ENCODE assay signal across 15 cellular contexts in genomic region chr17:5582177-5582885, GRCh38. TPM values are rescaled to one million over a fixed set of nuclear protein-coding genes. Genes with fewer than 3 reads are reported as not detected.
A peak's percentile ranks its signal among the peaks of the same experiment; 100 is the strongest.
DNase-seq lines count a peak whose midpoint lies in the region; ATAC-seq and TF ChIP-seq lines count a peak whose summit lies in the region.
"Had no signal": no experiment of that assay in that cellular context is flagged by ENCODE, and none has a peak within 500 bp of the region (broad histone marks: within the 10 kb centered on the region; RNA-seq: fewer than 3 reads in every experiment).

No MANE protein-coding gene starts in this region.

- H4K91ac ChIP-seq in trophoblast cell (ENCODE audit: low read depth, low read length): no peak overlapping the region

- TF ChIP-seq CTCF in foreskin keratinocyte (conservative IDR thresholded peaks at IDR 0.05): no peak

- no peaks in the 10 kb centered on the region for H3K36me3 ChIP-seq in trophoblast cell (ENCODE audit: control insufficient read depth in 1 of 2, insufficient read depth in 2 of 2, low read length in 2 of 2)

- H3K4ac ChIP-seq in trophoblast cell (ENCODE audit: low read depth, low read length): no peak overlapping the region

- no peaks in the 10 kb centered on the region for H3K79me2 ChIP-seq in trophoblast cell (ENCODE audit: control insufficient read depth, insufficient read depth, low read length, poor library complexity)

- no peak overlapping the region for H3K4me2 ChIP-seq in trophoblast cell (ENCODE audit: low read length)

- H3K9me3 ChIP-seq in trophoblast cell (ENCODE audit: insufficient read depth, low read depth, low read length): no peaks in the 10 kb centered on the region
- H3K9me3 ChIP-seq: gastroesophageal sphincter had no signal

- peak; percentile 19 for DNase-seq in activated naive CD4-positive, alpha-beta T cell treated with anti-CD3 and anti-CD28 coated beads for 36 hours
- DNase-seq in activated naive CD4-positive, alpha-beta T cell treated with Interleukin-2 at 50 U/mL for 16 hours: no peak
- DNase-seq in foreskin keratinocyte (peak in 1 of 2 donors; percentile 54), trophoblast cell (no peak)
- no peak for DNase-seq in stimulated activated naive B cell treated with anti-CD40 and anti-IgM and Interleukin-4, amounts not matched to agents 10 μg/mL and 1 μg/mL and 100 μg/mL, for 72 hours
- DNase-seq: cortex of kidney, NCI-H2029, NCI-H82, nucleus accumbens, SHP77 treated with DMSO at 0.1 percent for 48 hours had no signal

- H3K18ac ChIP-seq in trophoblast cell (ENCODE audit: low read length): no peak overlapping the region

- H2AFZ ChIP-seq in trophoblast cell (ENCODE audit: insufficient read depth, low read length, poor library complexity): no peak overlapping the region

- no peak overlapping the region for H2BK12ac ChIP-seq in trophoblast cell (ENCODE audit: low read length)

- H3K23ac ChIP-seq in trophoblast cell (ENCODE audit: low read length): no peak overlapping the region

- no peak overlapping the region for H3K4me3 ChIP-seq in trophoblast cell (ENCODE audit: low read depth, low read length)

- H3K27ac ChIP-seq in foreskin keratinocyte: no peak overlapping the region
- no peak overlapping the region for H3K27ac ChIP-seq in trophoblast cell (ENCODE audit: low read depth, low read length)
- H3K27ac ChIP-seq: VCaP had no signal

- H3K79me1 ChIP-seq in trophoblast cell (ENCODE audit: low read length): no peaks in the 10 kb centered on the region

- peaks cover 4% of the 10 kb centered on the region for H3K9me3 Mint-ChIP-seq in activated naive CD4-positive, alpha-beta T cell treated with anti-CD3 and anti-CD28 coated beads for 36 hours
- H3K9me3 Mint-ChIP-seq in activated T-helper 17 cell treated with anti-CD3 and anti-CD28 coated beads, Interleukin-2, amount 50 U/mL, for 72 hours: peaks cover 3% of the 10 kb centered on the region
- H3K9me3 Mint-ChIP-seq in stimulated activated naive B cell treated with anti-CD40 and anti-IgM and Interleukin-4, amounts not matched to agents 10 μg/mL and 1 μg/mL and 100 μg/mL, for 72 hours: no peaks in the 10 kb centered on the region

- ATAC-seq in activated T-helper 17 cell treated with anti-CD3 and anti-CD28 coated beads, Interleukin-2, amount 50 U/mL, for 72 hours (replicated peaks): no peak
- peak; percentile 8 for ATAC-seq in foreskin keratinocyte
- no peak for ATAC-seq in stimulated activated naive B cell treated with anti-CD40 and anti-IgM and Interleukin-4, amounts not matched to agents 10 μg/mL and 1 μg/mL and 100 μg/mL, for 72 hours (replicated peaks)
- ATAC-seq in HG03039 (IDR thresholded peaks at IDR 0.05; ENCODE audit: unreplicated experiment): no peak
- ATAC-seq in HG03457 (IDR thresholded peaks at IDR 0.05; ENCODE audit: unreplicated experiment): no peak
- ATAC-seq: gastroesophageal sphincter had no signal

- no peak overlapping the region for H3K14ac ChIP-seq in trophoblast cell (ENCODE audit: low read length)

- H3K4me1 ChIP-seq in foreskin keratinocyte (peaks cover 13% of the 10 kb centered on the region), trophoblast cell (ENCODE audit: control insufficient read depth in 1 of 2, insufficient read depth in 2 of 2, low read length in 2 of 2) (peaks cover 10 to 13% of the 10 kb centered on the region in 2 experiments)

- H2BK120ac ChIP-seq in trophoblast cell (ENCODE audit: insufficient read depth, low read length, poor library complexity): no peak overlapping the region

- peaks cover 74% of the 10 kb centered on the region for H3K4me1 Mint-ChIP-seq in activated naive CD4-positive, alpha-beta T cell treated with anti-CD3 and anti-CD28 coated beads for 36 hours (ENCODE audit: low read depth)
- H3K4me1 Mint-ChIP-seq in activated T-helper 17 cell treated with anti-CD3 and anti-CD28 coated beads, Interleukin-2, amount 50 U/mL, for 72 hours: peaks cover 37% of the 10 kb centered on the region
- H3K4me1 Mint-ChIP-seq in stimulated activated naive B cell treated with anti-CD40 and anti-IgM and Interleukin-4, amounts not matched to agents 10 μg/mL and 1 μg/mL and 100 μg/mL, for 72 hours: peaks cover 39 to 74% of the 10 kb centered on the region in 2 donors

- H2BK5ac ChIP-seq in trophoblast cell (ENCODE audit: low read depth, low read length, poor library complexity): no peak overlapping the region

- WGBS in trophoblast cell (ENCODE audit: extremely low coverage, insufficient coverage, insufficient read length): no CpG with 5 or more reads among the region's 9 CpGs

- peak overlapping the region; percentile 77 for H3K27ac Mint-ChIP-seq in activated naive CD4-positive, alpha-beta T cell treated with anti-CD3 and anti-CD28 coated beads for 36 hours
- H3K27ac Mint-ChIP-seq in activated T-helper 17 cell treated with anti-CD3 and anti-CD28 coated beads, Interleukin-2, amount 50 U/mL, for 72 hours: peak overlapping the region; percentile 98
- H3K27ac Mint-ChIP-seq in stimulated activated naive B cell treated with anti-CD40 and anti-IgM and Interleukin-4, amounts not matched to agents 10 μg/mL and 1 μg/mL and 100 μg/mL, for 72 hours: peak overlapping the region; percentile 15

- peaks cover 41% of the 10 kb centered on the region for H3K36me3 Mint-ChIP-seq in activated naive CD4-positive, alpha-beta T cell treated with anti-CD3 and anti-CD28 coated beads for 36 hours (ENCODE audit: low read depth)
- H3K36me3 Mint-ChIP-seq in activated T-helper 17 cell treated with anti-CD3 and anti-CD28 coated beads, Interleukin-2, amount 50 U/mL, for 72 hours (ENCODE audit: low read depth): peaks cover 67% of the 10 kb centered on the region
- peaks cover 21 to 37% of the 10 kb centered on the region in 2 donors for H3K36me3 Mint-ChIP-seq in stimulated activated naive B cell treated with anti-CD40 and anti-IgM and Interleukin-4, amounts not matched to agents 10 μg/mL and 1 μg/mL and 100 μg/mL, for 72 hours

- intact Hi-C loops in activated naive CD4-positive, alpha-beta T cell treated with anti-CD3 and anti-CD28 coated beads for 36 hours (cut with micrococcal nuclease): loop anchor here (5.0 to 10.0 kb wide), 3 partner anchors 388 to 1070 kb away; partner anchors contain the start of genes C17orf100, MED31 and ZNF594

- peak overlapping the region; percentile 94 for H3K4me3 Mint-ChIP-seq in activated naive CD4-positive, alpha-beta T cell treated with anti-CD3 and anti-CD28 coated beads for 36 hours
- peak overlapping the region; percentile 98 for H3K4me3 Mint-ChIP-seq in activated T-helper 17 cell treated with anti-CD3 and anti-CD28 coated beads, Interleukin-2, amount 50 U/mL, for 72 hours
- H3K4me3 Mint-ChIP-seq in stimulated activated naive B cell treated with anti-CD40 and anti-IgM and Interleukin-4, amounts not matched to agents 10 μg/mL and 1 μg/mL and 100 μg/mL, for 72 hours: no peak overlapping the region

- no peaks in the 10 kb centered on the region for H3K27me3 ChIP-seq in foreskin keratinocyte
- H3K27me3 ChIP-seq in trophoblast cell (ENCODE audit: insufficient read depth, low read length): no peaks in the 10 kb centered on the region
- H3K27me3 ChIP-seq: gastroesophageal sphincter had no signal

- no peaks in the 10 kb centered on the region for H3K27me3 Mint-ChIP-seq in activated naive CD4-positive, alpha-beta T cell treated with anti-CD3 and anti-CD28 coated beads for 36 hours (ENCODE audit: low read depth)
- H3K27me3 Mint-ChIP-seq in activated T-helper 17 cell treated with anti-CD3 and anti-CD28 coated beads, Interleukin-2, amount 50 U/mL, for 72 hours: no peaks in the 10 kb centered on the region
- no peaks in the 10 kb centered on the region for H3K27me3 Mint-ChIP-seq in stimulated activated naive B cell treated with anti-CD40 and anti-IgM and Interleukin-4, amounts not matched to agents 10 μg/mL and 1 μg/mL and 100 μg/mL, for 72 hours

- H3K9ac ChIP-seq in trophoblast cell (ENCODE audit: low read length): no peak overlapping the region

- no peak overlapping the region for H4K12ac ChIP-seq in trophoblast cell (ENCODE audit: low read depth, low read length)

- CTCF ChIA-PET in activated naive CD4-positive, alpha-beta T cell treated with anti-CD3 and anti-CD28 coated beads for 36 hours (lab: Charles Lee): interaction anchor here (0.5 to 1.5 kb wide), 3 partner anchors 20 to 853 kb away, joined by 4 to 7 read pairs (median 5); partner anchors contain the start of gene AIPL1

- H2AK5ac ChIP-seq in trophoblast cell (ENCODE audit: low read length): no peak overlapping the region

- H4K8ac ChIP-seq in trophoblast cell (ENCODE audit: low read depth, low read length): no peak overlapping the region

RNA-seq across cellular contexts. Expression of gene NLRP1, which starts 2.0 kb away (rescaled TPM):
- total RNA-seq in activated naive CD4-positive, alpha-beta T cell treated with anti-CD3 and anti-CD28 coated beads for 36 hours: 10 to 100 TPM; 44.9 to 49.4 TPM
- total RNA-seq in activated T-helper 17 cell treated with anti-CD3 and anti-CD28 coated beads, Interleukin-2, amount 50 U/mL, for 72 hours: 100 to 1,000 TPM in 1 of 2 donors, 10 to 100 TPM in 1; 39.9 to 129 TPM
- 18.6 and 27.8 TPM in 2 replicates for total RNA-seq in foreskin keratinocyte
- polyA plus RNA-seq in foreskin keratinocyte: 9.7 and 14.5 TPM in 2 replicates
- 5.6 TPM in 2 replicates for polyA plus RNA-seq in trophoblast cell (2013)

Comparison
In these comparisons a context has a peak if more than half of its experiments do, and no peak if none do; other contexts are left out.
1. H3K27ac Mint-ChIP-seq: peak in every context shown above with its lines; median percentile 98 in activated T-helper 17 cell treated with anti-CD3 and anti-CD28 coated beads, Interleukin-2, amount 50 U/mL, for 72 hours; 77 in activated naive CD4-positive, alpha-beta T cell treated with anti-CD3 and anti-CD28 coated beads for 36 hours; 15 in stimulated activated naive B cell treated with anti-CD40 and anti-IgM and Interleukin-4, amounts not matched to agents 10 μg/mL and 1 μg/mL and 100 μg/mL, for 72 hours.
2. H3K4me3 Mint-ChIP-seq: peak in activated naive CD4-positive, alpha-beta T cell treated with anti-CD3 and anti-CD28 coated beads for 36 hours (single experiment) and activated T-helper 17 cell treated with anti-CD3 and anti-CD28 coated beads, Interleukin-2, amount 50 U/mL, for 72 hours (single experiment); none in stimulated activated naive B cell treated with anti-CD40 and anti-IgM and Interleukin-4, amounts not matched to agents 10 μg/mL and 1 μg/mL and 100 μg/mL, for 72 hours (0 of 2).